In genomic region chr20:21303872-21304586, GRCh38 we compare ENCODE assay signal across 8 cellular contexts. TPM values are rescaled to one million over a fixed set of nuclear protein-coding genes. Genes with fewer than 3 reads are reported as not detected.
DNase-seq lines count a peak whose midpoint lies in the region; ATAC-seq and TF ChIP-seq lines count a peak whose summit lies in the region.

No MANE protein-coding gene starts in this region.

- peak overlapping the region; percentile 98 for H3K9ac ChIP-seq in skeletal muscle satellite cell (ENCODE audit: low read depth, low read length)

- peaks cover 4% of the 10 kb centered on the region for H3K9me3 Mint-ChIP-seq in activated CD4-positive, alpha-beta memory T cell treated with anti-CD3 and anti-CD28 coated beads, Interleukin-2, amount 10 ng/mL, durations not matched to agents 7 days and 5 days

- peak overlapping the region; percentile 92 to 96 for H3K27ac ChIP-seq in right atrium auricular region

- H3K36me3 Mint-ChIP-seq in activated CD4-positive, alpha-beta memory T cell treated with anti-CD3 and anti-CD28 coated beads, Interleukin-2, amount 10 ng/mL, durations not matched to agents 7 days and 5 days (ENCODE audit: low read depth), result peaks cover 40% of the 10 kb centered on the region

- CTCF ChIA-PET in activated CD4-positive, alpha-beta memory T cell treated with anti-CD3 and anti-CD28 coated beads, Interleukin-2, amount 10 ng/mL, durations not matched to agents 7 days and 5 days (lab: Charles Lee), result interaction anchor here (0.7 to 2.5 kb wide), 5 partner anchors 21 to 201 kb away, joined by 3 to 7 read pairs (median 4); no protein-coding TSS in a partner anchor

- peak overlapping the region; percentile 88 for H3K4me3 Mint-ChIP-seq in activated CD4-positive, alpha-beta memory T cell treated with anti-CD3 and anti-CD28 coated beads, Interleukin-2, amount 10 ng/mL, durations not matched to agents 7 days and 5 days

- H3K4me1 Mint-ChIP-seq in activated CD4-positive, alpha-beta memory T cell treated with anti-CD3 and anti-CD28 coated beads, Interleukin-2, amount 10 ng/mL, durations not matched to agents 7 days and 5 days, result peaks cover 37% of the 10 kb centered on the region

- ATAC-seq in HG03064 (IDR thresholded peaks at IDR 0.05; ENCODE audit: low read depth, unreplicated experiment), result peak; percentile 2

- DNase-seq in NCI-H446 (lab: John Stamatoyannopoulos, UW), result peak; percentile 24 to 48
- no peak for DNase-seq in NCI-H446 treated with DMSO at 0.1 percent for 48 hours (lab: John Stamatoyannopoulos, UW)
- no peak for DNase-seq in activated CD4-positive, alpha-beta memory T cell treated with anti-CD3 and anti-CD28 coated beads, Interleukin-2, amount 10 ng/mL, durations not matched to agents 7 days and 5 days
- DNase-seq in right atrium auricular region (ENCODE audit: low spot score), result no peak
- DNase-seq in NCI-H2081 (lab: John Stamatoyannopoulos, UW), result no peak
- no peak for DNase-seq in activated effector memory CD4-positive, alpha-beta T cell treated with Interleukin-2 at 50 U/mL for 16 hours

- no peaks in the 10 kb centered on the region for H3K9me3 ChIP-seq in right atrium auricular region
- H3K9me3 ChIP-seq in skeletal muscle satellite cell (replicated peaks; ENCODE audit: low read length), result no peaks in the 10 kb centered on the region

- H3K4me1 ChIP-seq in right atrium auricular region, result peaks cover 0 to 21% of the 10 kb centered on the region in 2 donors
- H3K4me1 ChIP-seq in skeletal muscle satellite cell (ENCODE audit: control insufficient read depth, insufficient read depth, low read length), result peaks cover 16% of the 10 kb centered on the region

- peak overlapping the region; percentile 70 to 97 for H3K4me3 ChIP-seq in right atrium auricular region
- H3K4me3 ChIP-seq in skeletal muscle satellite cell (ENCODE audit: low read length), result peak overlapping the region; percentile 89

- TF ChIP-seq CTCF in right atrium auricular region (IDR thresholded peaks at IDR 0.05), result no peak

- no peaks in the 10 kb centered on the region for H3K27me3 ChIP-seq in right atrium auricular region
- peaks cover 2% of the 10 kb centered on the region for H3K27me3 ChIP-seq in skeletal muscle satellite cell (ENCODE audit: control insufficient read depth, insufficient read depth, low read length)

- POLR2A ChIA-PET in activated CD4-positive, alpha-beta memory T cell treated with anti-CD3 and anti-CD28 coated beads, Interleukin-2, amount 10 ng/mL, durations not matched to agents 7 days and 5 days (lab: Charles Lee), result interaction anchor here (0.9 to 4.3 kb wide), 7 partner anchors 8 to 253 kb away, joined by 3 to 21 read pairs (median 5); no protein-coding TSS in a partner anchor

- peak overlapping the region; percentile 98 for H3K4me2 ChIP-seq in skeletal muscle satellite cell (ENCODE audit: low read length)

- H3K27ac Mint-ChIP-seq in activated CD4-positive, alpha-beta memory T cell treated with anti-CD3 and anti-CD28 coated beads, Interleukin-2, amount 10 ng/mL, durations not matched to agents 7 days and 5 days, result peak overlapping the region; percentile 97

- H3K36me3 ChIP-seq in right atrium auricular region, result peaks cover 6% of the 10 kb centered on the region
- H3K36me3 ChIP-seq in skeletal muscle satellite cell (ENCODE audit: insufficient read depth, low read length), result no peaks in the 10 kb centered on the region

- H3K27me3 Mint-ChIP-seq in activated CD4-positive, alpha-beta memory T cell treated with anti-CD3 and anti-CD28 coated beads, Interleukin-2, amount 10 ng/mL, durations not matched to agents 7 days and 5 days, result no peaks in the 10 kb centered on the region

RNA-seq across cellular contexts. Expression of gene XRN2, which starts 0.9 kb away (rescaled TPM):
- 10 to 100 TPM; 68.0 to 70.4 TPM for total RNA-seq in activated CD4-positive, alpha-beta memory T cell treated with anti-CD3 and anti-CD28 coated beads, Interleukin-2, amount 10 ng/mL, durations not matched to agents 7 days and 5 days
- total RNA-seq in right atrium auricular region, result 10 to 100 TPM; 37.5 to 40.8 TPM
- 69.5 and 87.7 TPM in 2 replicates for total RNA-seq in skeletal muscle satellite cell (2012; rRNA removed)

Comparison
In these comparisons a context has a peak if more than half of its experiments do, and no peak if none do; other contexts are left out.
1. DNase-seq: peak in NCI-H446 (2 of 2); none in NCI-H446 treated with DMSO at 0.1 percent for 48 hours (single experiment), activated CD4-positive, alpha-beta memory T cell treated with anti-CD3 and anti-CD28 coated beads, Interleukin-2, amount 10 ng/mL, durations not matched to agents 7 days and 5 days (single experiment), right atrium auricular region (single experiment), NCI-H2081 (0 of 2) and activated effector memory CD4-positive, alpha-beta T cell treated with Interleukin-2 at 50 U/mL for 16 hours (single experiment).